Comparison of ENCODE assay signal across 11 cellular contexts in genomic region chr2:147449323-147450080, GRCh38.
DNase-seq lines count a peak whose midpoint lies in the region; ATAC-seq and TF ChIP-seq lines count a peak whose summit lies in the region.
"Had no signal": no experiment of that assay in that cellular context is flagged by ENCODE, and none has a peak within 500 bp of the region (broad histone marks: within the 10 kb centered on the region; RNA-seq: fewer than 3 reads in every experiment).

No MANE protein-coding gene starts in this region.

- peaks cover 33% of the 10 kb centered on the region for H3K4me1 Mint-ChIP-seq in neural crest cell
- H3K4me1 Mint-ChIP-seq: IgD-negative memory B cell had no signal

- H3K27me3 Mint-ChIP-seq in neural crest cell (ENCODE audit: low read depth), result no peaks in the 10 kb centered on the region
- H3K27me3 Mint-ChIP-seq: activated naive CD8-positive, alpha-beta T cell; IgD-negative memory B cell had no signal

- ATAC-seq in HG02970 (IDR thresholded peaks at IDR 0.05; ENCODE audit: low FRiP score, unreplicated experiment), result no peak
- ATAC-seq in GM18909 (IDR thresholded peaks at IDR 0.05; ENCODE audit: poor library complexity, unreplicated experiment), result no peak
- ATAC-seq: HCT116 had no signal

- no peak for TF ChIP-seq CTCF in neural crest cell (conservative IDR thresholded peaks at IDR 0.05)

- H3K4me3 Mint-ChIP-seq in neural crest cell, result peak overlapping the region; percentile 46
- H3K4me3 Mint-ChIP-seq: activated naive CD8-positive, alpha-beta T cell; IgD-negative memory B cell had no signal

- peak overlapping the region; percentile 94 for H3K27ac Mint-ChIP-seq in neural crest cell (ENCODE audit: unreplicated experiment)
- H3K27ac Mint-ChIP-seq: activated naive CD8-positive, alpha-beta T cell; IgD-negative memory B cell had no signal

- no peaks in the 10 kb centered on the region for H3K36me3 Mint-ChIP-seq in neural crest cell (ENCODE audit: low read depth)
- H3K36me3 Mint-ChIP-seq: IgD-negative memory B cell had no signal

- DNase-seq in DMS 273 (lab: John Stamatoyannopoulos, UW; ENCODE audit: unreplicated experiment), result peak; percentile 34
- no peak for DNase-seq in DMS 273 treated with DMSO at 0.1 percent for 48 hours (lab: John Stamatoyannopoulos, UW)
- peak; percentile 20 for DNase-seq in NCI-H345 treated with DMSO at 0.1 percent for 48 hours (lab: John Stamatoyannopoulos, UW; ENCODE audit: unreplicated experiment)
- peak; percentile 7 for DNase-seq in activated T-helper 9 cell treated with anti-CD3 and anti-CD28 coated beads, Interleukin-2, amount 50 U/mL, for 16 hours (ENCODE audit: low read depth)
- no peak for DNase-seq in neural crest cell (ENCODE audit: low read depth, low spot score)
- DNase-seq in midbrain (lab: John Stamatoyannopoulos, UW), result no peak

- peaks cover 3% of the 10 kb centered on the region for H3K9me3 Mint-ChIP-seq in neural crest cell

Comparison
In these comparisons a context has a peak if more than half of its experiments do, and no peak if none do; other contexts are left out.
1. DNase-seq: peak in DMS 273 (single experiment), NCI-H345 treated with DMSO at 0.1 percent for 48 hours (single experiment) and activated T-helper 9 cell treated with anti-CD3 and anti-CD28 coated beads, Interleukin-2, amount 50 U/mL, for 16 hours (single experiment); none in DMS 273 treated with DMSO at 0.1 percent for 48 hours (single experiment), neural crest cell (single experiment) and midbrain (single experiment).